ENCODE assay signal across 11 cellular contexts in genomic region chr12:94553130-94553519, GRCh38.
DNase-seq lines count a peak whose midpoint lies in the region; ATAC-seq, FAIRE-seq and TF ChIP-seq lines count a peak whose summit lies in the region.
"Had no signal": no experiment of that assay in that cellular context is flagged by ENCODE, and none has a peak within 500 bp of the region (broad histone marks: within the 10 kb centered on the region; RNA-seq: fewer than 3 reads in every experiment).

No MANE protein-coding gene starts in this region.

- H2AFZ ChIP-seq in ACC112 (ENCODE audit: low read length, unreplicated experiment), result no peak overlapping the region

- 0 out of 2 replicates have a peak overlapping the region, but pooled peaks have one; percentile 6 for H3K27ac ChIP-seq in ACC112 (ENCODE audit: low read depth, low read length)

- peak; percentile 87 for DNase-seq in LHCN-M2 (ENCODE audit: low read depth)
- DNase-seq in choroid plexus epithelial cell (ENCODE audit: low read depth), result peak; percentile 74
- peak; percentile 39 for DNase-seq in kidney epithelial cell (ENCODE audit: low read depth)
- no peak for DNase-seq in NCI-H2227 (lab: John Stamatoyannopoulos, UW; ENCODE audit: unreplicated experiment)
- no peak for DNase-seq in GM12891 (ENCODE audit: insufficient read length, low spot score)
- DNase-seq in NCI-H2081 treated with DMSO at 0.1 percent for 48 hours (lab: John Stamatoyannopoulos, UW), result no peak
- DNase-seq: activated T-cell treated with anti-CD3 and anti-CD28 coated beads, Interleukin-2, amount 50 U/mL, for 24 hours; NCI-H1694 had no signal

- H3K4me3 ChIP-seq in ACC112 (ENCODE audit: low read depth, low read length) (no peak overlapping the region), choroid plexus epithelial cell (ENCODE audit: low read depth, low read length) (no peak overlapping the region), kidney epithelial cell (ENCODE audit: low read depth, low read length) (no peak overlapping the region)

- no peak for ATAC-seq in GM21529 (IDR thresholded peaks at IDR 0.05; ENCODE audit: unreplicated experiment)

- H3K36me3 ChIP-seq in ACC112 (ENCODE audit: insufficient read depth, low read length) (no peaks in the 10 kb centered on the region), kidney epithelial cell (ENCODE audit: control insufficient read depth, insufficient read depth, low read length) (no peaks in the 10 kb centered on the region)

- TF ChIP-seq CTCF in choroid plexus epithelial cell (conservative IDR thresholded peaks at IDR 0.05; ENCODE audit: low read depth, low read length), result no peak
- no peak for TF ChIP-seq CTCF in kidney epithelial cell (IDR thresholded peaks at IDR 0.05; ENCODE audit: insufficient read depth, low read length, poor library complexity, severe bottlenecking)

- no peak for TF ChIP-seq POLR2A in GM12891 (IDR thresholded peaks at IDR 0.05; ENCODE audit: low read depth, low read length)

- no peak for FAIRE-seq in GM12891 (lab: Jason Lieb, UNC)
- FAIRE-seq: colon had no signal

- H3K27me3 ChIP-seq in ACC112 (ENCODE audit: insufficient read depth, low read length) (peaks cover 8% of the 10 kb centered on the region), kidney epithelial cell (ENCODE audit: control insufficient read depth, insufficient read depth, low read length) (no peaks in the 10 kb centered on the region)

- H3K79me2 ChIP-seq in ACC112 (ENCODE audit: control insufficient read depth, insufficient read depth, low read length, unreplicated experiment), result no peaks in the 10 kb centered on the region

- H3K4me1 ChIP-seq in ACC112 (ENCODE audit: control insufficient read depth, insufficient read depth, low read length, unreplicated experiment), result peaks cover 8% of the 10 kb centered on the region

TF ChIP-seq in GM12891, 5 proteins besides CTCF, POLR2A, EP300 and RAD21:
- TF ChIP-seq POLR2AphosphoS5 (IDR thresholded peaks at IDR 0.05; ENCODE audit: low read depth, low read length) (no peak), SPI1 (IDR thresholded peaks at IDR 0.05; ENCODE audit: low read depth, low read length) (no peak)

Comparison
In these comparisons a context has a peak if more than half of its experiments do, and no peak if none do; other contexts are left out.
1. DNase-seq: peak in LHCN-M2 (single experiment), choroid plexus epithelial cell (single experiment) and kidney epithelial cell (single experiment); none in NCI-H2227 (single experiment), GM12891 (single experiment) and NCI-H2081 treated with DMSO at 0.1 percent for 48 hours (single experiment).